In genomic region chr5:94157704-94158608, GRCh38 we compare ENCODE assay signal across 19 cellular contexts.
"Had no signal": no experiment of that assay in that cellular context is flagged by ENCODE, and none has a peak within 500 bp of the region (broad histone marks: within the 10 kb centered on the region; RNA-seq: fewer than 3 reads in every experiment).

No MANE protein-coding gene starts in this region.

- DNase-seq: activated CD4-positive, alpha-beta memory T cell treated with anti-CD3 and anti-CD28 coated beads for 36 hours; activated CD8-positive, alpha-beta memory T cell treated with anti-CD3 and anti-CD28 coated beads, Interleukin-2, amount 10 ng/mL, durations not matched to agents 7 days and 5 days; activated naive CD4-positive, alpha-beta T cell treated with anti-CD3 and anti-CD28 coated beads for 36 hours; activated naive CD8-positive, alpha-beta T cell treated with anti-CD3 and anti-CD28 coated beads, Interleukin-2, amount 50 U/mL, for 24 hours; activated T-cell treated with anti-CD3 and anti-CD28 coated beads, Interleukin-2, amount 50 U/mL, for 1 hour; aorta; glutamatergic neuron; kidney glomerular epithelial cell; left ventricle myocardium superior; natural killer cell; nucleus accumbens; stimulated activated CD4-positive, alpha-beta T cell treated with anti-CD3 and anti-CD28 coated beads, Interleukin-4, amount 100 ng/mL, for 1 hour; stimulated activated naive CD4-positive, alpha-beta T cell treated with Interleukin-2 at 50 U/mL for 16 hours; T-cell; T-helper 9 cell had no signal

- H3K9me3 Mint-ChIP-seq: activated CD4-positive, alpha-beta memory T cell treated with anti-CD3 and anti-CD28 coated beads for 36 hours; activated naive CD4-positive, alpha-beta T cell treated with anti-CD3 and anti-CD28 coated beads for 36 hours; activated naive CD8-positive, alpha-beta T cell treated with anti-CD3 and anti-CD28 coated beads, Interleukin-2, amount 50 U/mL, for 24 hours; activated T-helper 2 cell treated with anti-CD3 and anti-CD28 coated beads, Interferon-gamma antibody, Interleukin-2, Interleukin-4, amounts not matched to agents 10 μg/mL and 5 μg/mL and 100 μg/mL, durations not matched to agents 14 hours and 24 hours and 36 hours; memory B cell; natural killer cell; T-cell; type B pancreatic cell had no signal

- H3K36me3 Mint-ChIP-seq: activated CD4-positive, alpha-beta memory T cell treated with anti-CD3 and anti-CD28 coated beads for 36 hours; activated CD8-positive, alpha-beta memory T cell treated with anti-CD3 and anti-CD28 coated beads, Interleukin-2, amount 10 ng/mL, durations not matched to agents 7 days and 5 days; memory B cell; natural killer cell; T-cell; type B pancreatic cell had no signal

- H3K27ac ChIP-seq: VCaP had no signal

- H3K4me1 Mint-ChIP-seq: activated CD8-positive, alpha-beta memory T cell treated with anti-CD3 and anti-CD28 coated beads, Interleukin-2, amount 10 ng/mL, durations not matched to agents 7 days and 5 days; activated naive CD8-positive, alpha-beta T cell treated with anti-CD3 and anti-CD28 coated beads, Interleukin-2, amount 50 U/mL, for 24 hours; memory B cell; natural killer cell; T-cell had no signal

- ATAC-seq: activated CD8-positive, alpha-beta memory T cell treated with anti-CD3 and anti-CD28 coated beads, Interleukin-2, amount 10 ng/mL, durations not matched to agents 7 days and 5 days; activated naive CD8-positive, alpha-beta T cell treated with anti-CD3 and anti-CD28 coated beads, Interleukin-2, amount 50 U/mL, for 24 hours; left ventricle myocardium superior; natural killer cell; T-cell had no signal

- H3K27me3 Mint-ChIP-seq: activated CD8-positive, alpha-beta memory T cell treated with anti-CD3 and anti-CD28 coated beads, Interleukin-2, amount 10 ng/mL, durations not matched to agents 7 days and 5 days; activated naive CD8-positive, alpha-beta T cell treated with anti-CD3 and anti-CD28 coated beads, Interleukin-2, amount 50 U/mL, for 24 hours; memory B cell; T-cell; type B pancreatic cell had no signal

- H3K27ac Mint-ChIP-seq: activated CD4-positive, alpha-beta memory T cell treated with anti-CD3 and anti-CD28 coated beads for 36 hours; activated CD8-positive, alpha-beta memory T cell treated with anti-CD3 and anti-CD28 coated beads, Interleukin-2, amount 10 ng/mL, durations not matched to agents 7 days and 5 days; activated naive CD4-positive, alpha-beta T cell treated with anti-CD3 and anti-CD28 coated beads for 36 hours; activated naive CD8-positive, alpha-beta T cell treated with anti-CD3 and anti-CD28 coated beads, Interleukin-2, amount 50 U/mL, for 24 hours; activated T-helper 2 cell treated with anti-CD3 and anti-CD28 coated beads, Interferon-gamma antibody, Interleukin-2, Interleukin-4, amounts not matched to agents 10 μg/mL and 5 μg/mL and 100 μg/mL, durations not matched to agents 14 hours and 24 hours and 36 hours; memory B cell; natural killer cell; T-cell; type B pancreatic cell had no signal

- H3K4me3 Mint-ChIP-seq: activated CD4-positive, alpha-beta memory T cell treated with anti-CD3 and anti-CD28 coated beads for 36 hours; activated CD8-positive, alpha-beta memory T cell treated with anti-CD3 and anti-CD28 coated beads, Interleukin-2, amount 10 ng/mL, durations not matched to agents 7 days and 5 days; activated naive CD4-positive, alpha-beta T cell treated with anti-CD3 and anti-CD28 coated beads for 36 hours; activated naive CD8-positive, alpha-beta T cell treated with anti-CD3 and anti-CD28 coated beads, Interleukin-2, amount 50 U/mL, for 24 hours; memory B cell; natural killer cell; T-cell; type B pancreatic cell had no signal
